In the genomic region with DNA sequence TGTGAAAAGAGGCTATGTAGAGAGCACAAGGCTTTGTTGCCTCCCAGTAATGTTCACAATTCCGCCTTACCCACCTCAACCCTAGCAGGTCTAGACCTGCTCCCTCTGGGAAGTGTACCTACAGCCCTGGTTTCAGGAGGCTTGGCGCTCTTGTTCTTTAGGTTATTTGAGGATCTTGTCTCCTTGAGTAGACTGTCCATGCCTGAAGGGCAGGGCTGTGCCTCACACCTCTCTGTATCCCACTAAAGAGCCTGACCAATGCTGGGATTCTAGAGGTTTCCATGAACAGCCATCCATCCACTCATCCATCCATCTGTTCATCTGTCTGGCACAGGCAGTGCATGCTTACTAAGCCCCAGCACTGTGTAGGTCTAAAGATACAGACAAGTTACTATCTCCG, we compare ENCODE assay signal across 12 cellular contexts. TPM values are rescaled to one million over a fixed set of nuclear protein-coding genes. Genes with fewer than 3 reads are reported as not detected.
A peak's percentile ranks its signal among the peaks of the same experiment; 100 is the strongest.
DNase-seq lines count a peak whose midpoint lies in the region; ATAC-seq and TF ChIP-seq lines count a peak whose summit lies in the region.
"Had no signal": no experiment of that assay in that cellular context is flagged by ENCODE, and none has a peak within 500 bp of the region (broad histone marks: within the 10 kb centered on the region; RNA-seq: fewer than 3 reads in every experiment).

No MANE protein-coding gene starts in this region.

- CTCF ChIA-PET in activated CD8-positive, alpha-beta memory T cell treated with anti-CD3 and anti-CD28 coated beads, Interleukin-2, amount 10 ng/mL, durations not matched to agents 7 days and 5 days (lab: Charles Lee) = no interaction called here

- peak; percentile 51 for DNase-seq in activated CD8-positive, alpha-beta memory T cell treated with anti-CD3 and anti-CD28 coated beads for 24 hours
- DNase-seq in activated CD8-positive, alpha-beta memory T cell treated with anti-CD3 and anti-CD28 coated beads, Interleukin-2, amount 10 ng/mL, durations not matched to agents 7 days and 5 days = no peak
- no peak for DNase-seq in tibial artery
- no peak for DNase-seq in GM03348 (ENCODE audit: low spot score)
- DNase-seq in activated T-cell treated with anti-CD3 and anti-CD28 coated beads, Interleukin-2, amount 50 U/mL, for 1 hour = no peak
- DNase-seq: activated CD4-positive, CD25-positive, alpha-beta regulatory T cell; effector memory CD8-positive, alpha-beta T cell had no signal

- peaks cover 10% of the 10 kb centered on the region for H3K27me3 Mint-ChIP-seq in activated CD8-positive, alpha-beta memory T cell treated with anti-CD3 and anti-CD28 coated beads, Interleukin-2, amount 10 ng/mL, durations not matched to agents 7 days and 5 days

- no peak overlapping the region for H3K9ac ChIP-seq in duodenal mucosa (ENCODE audit: low read depth in 1 of 2, low read length in 2 of 2)

- no peaks in the 10 kb centered on the region for H3K36me3 Mint-ChIP-seq in activated CD8-positive, alpha-beta memory T cell treated with anti-CD3 and anti-CD28 coated beads, Interleukin-2, amount 10 ng/mL, durations not matched to agents 7 days and 5 days

- H3K36me3 ChIP-seq in duodenal mucosa (ENCODE audit: control insufficient read depth in 1 of 2, insufficient read depth in 2 of 2, low read length in 2 of 2) = no peaks in the 10 kb centered on the region
- H3K36me3 ChIP-seq in muscle layer of duodenum (ENCODE audit: control insufficient read depth in 1 of 2, insufficient read depth in 2 of 2, low read length in 2 of 2) = no peaks in the 10 kb centered on the region
- no peaks in the 10 kb centered on the region for H3K36me3 ChIP-seq in tibial artery

- H3K4me1 ChIP-seq in duodenal mucosa (ENCODE audit: control insufficient read depth in 1 of 2, insufficient read depth in 2 of 2, low read length in 2 of 2) = peaks cover 6 to 9% of the 10 kb centered on the region in 2 donors
- peaks cover 0 to 12% of the 10 kb centered on the region in 2 donors for H3K4me1 ChIP-seq in muscle layer of duodenum (ENCODE audit: control insufficient read depth in 1 of 2, insufficient read depth in 2 of 2, low read length in 2 of 2)
- H3K4me1 ChIP-seq in tibial artery = peaks cover 0 to 34% (median 29%) of the 10 kb centered on the region in 4 donors

- peak overlapping the region; percentile 9 to 60 for H3K4me3 ChIP-seq in duodenal mucosa (ENCODE audit: low read depth in 1 of 2, low read length in 2 of 2)
- peak overlapping the region; percentile 51 to 67 for H3K4me3 ChIP-seq in muscle layer of duodenum (ENCODE audit: low read depth in 1 of 2, low read length in 2 of 2)
- H3K4me3 ChIP-seq in tibial artery = no peak overlapping the region

- peaks cover 9% of the 10 kb centered on the region for H3K4me1 Mint-ChIP-seq in activated CD8-positive, alpha-beta memory T cell treated with anti-CD3 and anti-CD28 coated beads, Interleukin-2, amount 10 ng/mL, durations not matched to agents 7 days and 5 days

- peaks cover 4% of the 10 kb centered on the region for H3K9me3 Mint-ChIP-seq in activated CD8-positive, alpha-beta memory T cell treated with anti-CD3 and anti-CD28 coated beads, Interleukin-2, amount 10 ng/mL, durations not matched to agents 7 days and 5 days (ENCODE audit: low read depth)
- H3K9me3 Mint-ChIP-seq: activated T-cell treated with anti-CD3 and anti-CD28 coated beads, Interleukin-2, amount 50 U/mL, for 24 hours; effector memory CD8-positive, alpha-beta T cell had no signal

- H3K27ac ChIP-seq in duodenal mucosa (ENCODE audit: low read depth, low read length) = no peak overlapping the region
- peak overlapping the region; percentile 62 for H3K27ac ChIP-seq in muscle layer of duodenum (ENCODE audit: low read length)
- H3K27ac ChIP-seq in tibial artery = peak overlapping the region; percentile 69 to 72

- H3K9me3 ChIP-seq in duodenal mucosa (ENCODE audit: control insufficient read depth in 1 of 2, low read length in 2 of 2) = no peaks in the 10 kb centered on the region
- no peaks in the 10 kb centered on the region for H3K9me3 ChIP-seq in muscle layer of duodenum (ENCODE audit: control insufficient read depth in 1 of 2, low read length in 2 of 2)
- no peaks in the 10 kb centered on the region for H3K9me3 ChIP-seq in tibial artery

- H3K27me3 ChIP-seq in duodenal mucosa (ENCODE audit: control insufficient read depth in 1 of 2, insufficient read depth in 2 of 2, low read length in 2 of 2) = no peaks in the 10 kb centered on the region
- no peaks in the 10 kb centered on the region for H3K27me3 ChIP-seq in muscle layer of duodenum (ENCODE audit: low read depth, low read length)
- H3K27me3 ChIP-seq in tibial artery = no peaks in the 10 kb centered on the region

- H3K4me3 Mint-ChIP-seq in activated CD8-positive, alpha-beta memory T cell treated with anti-CD3 and anti-CD28 coated beads, Interleukin-2, amount 10 ng/mL, durations not matched to agents 7 days and 5 days = no peak overlapping the region
- H3K4me3 Mint-ChIP-seq: activated T-cell treated with anti-CD3 and anti-CD28 coated beads, Interleukin-2, amount 50 U/mL, for 24 hours; effector memory CD8-positive, alpha-beta T cell had no signal

- ATAC-seq in activated CD8-positive, alpha-beta memory T cell treated with anti-CD3 and anti-CD28 coated beads, Interleukin-2, amount 10 ng/mL, durations not matched to agents 7 days and 5 days = no peak
- no peak for ATAC-seq in GM18498 (IDR thresholded peaks at IDR 0.05; ENCODE audit: unreplicated experiment)
- ATAC-seq: effector memory CD8-positive, alpha-beta T cell had no signal

- TF ChIP-seq CTCF in tibial artery (IDR thresholded peaks at IDR 0.05) = no peak

- intact Hi-C loops in tibial artery (cut with DNase I; ENCODE audit: low total_unique reads) = no loop called here

- no peak overlapping the region for H3K27ac Mint-ChIP-seq in activated CD8-positive, alpha-beta memory T cell treated with anti-CD3 and anti-CD28 coated beads, Interleukin-2, amount 10 ng/mL, durations not matched to agents 7 days and 5 days
- H3K27ac Mint-ChIP-seq: activated T-cell treated with anti-CD3 and anti-CD28 coated beads, Interleukin-2, amount 50 U/mL, for 24 hours; effector memory CD8-positive, alpha-beta T cell had no signal

RNA-seq across cellular contexts. Expression of gene RAB7B, which starts 1.0 kb away (rescaled TPM):
- not detected for total RNA-seq in activated CD8-positive, alpha-beta memory T cell treated with anti-CD3 and anti-CD28 coated beads, Interleukin-2, amount 10 ng/mL, durations not matched to agents 7 days and 5 days

RNA-seq across cellular contexts. Expression of gene CTSE, which starts 21.5 kb away (rescaled TPM):
- total RNA-seq in activated CD8-positive, alpha-beta memory T cell treated with anti-CD3 and anti-CD28 coated beads, Interleukin-2, amount 10 ng/mL, durations not matched to agents 7 days and 5 days = not detected
- total RNA-seq: subcutaneous adipose tissue had no signal

RNA-seq across cellular contexts. Expression of gene RHEX, which starts 50.8 kb away (rescaled TPM):
- total RNA-seq in activated CD8-positive, alpha-beta memory T cell treated with anti-CD3 and anti-CD28 coated beads, Interleukin-2, amount 10 ng/mL, durations not matched to agents 7 days and 5 days = not detected

RNA-seq across cellular contexts. Expression of gene SLC26A9, which starts 58.9 kb away (rescaled TPM):
- total RNA-seq in activated CD8-positive, alpha-beta memory T cell treated with anti-CD3 and anti-CD28 coated beads, Interleukin-2, amount 10 ng/mL, durations not matched to agents 7 days and 5 days = not detected
- total RNA-seq: subcutaneous adipose tissue had no signal

Comparison
In these comparisons a context has a peak if more than half of its experiments do, and no peak if none do; other contexts are left out.
1. H3K4me3 ChIP-seq: peak in duodenal mucosa (2 of 2) and muscle layer of duodenum (2 of 2); none in tibial artery (0 of 2).